12 cellular contexts compared by ENCODE assay signal in genomic region chr4:40564815-40565505, GRCh38.
DNase-seq lines count a peak whose midpoint lies in the region; ATAC-seq and TF ChIP-seq lines count a peak whose summit lies in the region.
"Had no signal": no experiment of that assay in that cellular context is flagged by ENCODE, and none has a peak within 500 bp of the region (broad histone marks: within the 10 kb centered on the region; RNA-seq: fewer than 3 reads in every experiment).

No MANE protein-coding gene starts in this region.

- no peak for DNase-seq in HL-60 (ENCODE audit: low read depth in 1 of 2, low spot score in 1 of 2)
- peak; percentile 58 for DNase-seq in SK-N-MC (ENCODE audit: low read depth, low spot score)
- no peak for DNase-seq in memory B cell (ENCODE audit: low spot score in 2 of 2)
- DNase-seq in activated CD4-positive, CD25-positive, alpha-beta regulatory T cell (lab: John Stamatoyannopoulos, UW) = no peak
- DNase-seq: activated T-cell treated with anti-CD3 and anti-CD28 coated beads, Interleukin-2, amount 50 U/mL, for 72 hours; NCI-H2227 treated with DMSO at 0.1 percent for 48 hours had no signal

- no peaks in the 10 kb centered on the region for H3K9me3 Mint-ChIP-seq in memory B cell
- H3K9me3 Mint-ChIP-seq: activated T-cell treated with anti-CD3 and anti-CD28 coated beads, Interleukin-2, amount 50 U/mL, for 72 hours had no signal

- peak overlapping the region; percentile 33 for H3K27ac Mint-ChIP-seq in memory B cell
- H3K27ac Mint-ChIP-seq: activated T-cell treated with anti-CD3 and anti-CD28 coated beads, Interleukin-2, amount 50 U/mL, for 72 hours had no signal

- peak overlapping the region in 3 of 11 experiments; percentile 22 to 71 (median 65); a peak in 4 of 22 replicates for H3K9ac ChIP-seq in BLaER1 treated with 17β-estradiol and CSF1 and Interleukin-3, amounts not matched to agents 10 nM and 100 nM
- peak overlapping the region; percentile 64 for H3K9ac ChIP-seq in SK-N-MC (ENCODE audit: insufficient read length)

- peak overlapping the region in 6 of 11 experiments; percentile 44 to 93 (median 77); a peak in 11 of 22 replicates for H3K27ac ChIP-seq in BLaER1 treated with 17β-estradiol and CSF1 and Interleukin-3, amounts not matched to agents 10 nM and 100 nM
- H3K27ac ChIP-seq in HL-60 (replicated peaks) (peak overlapping the region; percentile 84), SK-N-MC (peak overlapping the region; percentile 88)
- H3K27ac ChIP-seq: SJCRH30 had no signal

- peak overlapping the region in 6 of 11 experiments; percentile 9 to 94 (median 78); a peak in 10 of 22 replicates for H3K4me2 ChIP-seq in BLaER1 treated with 17β-estradiol and CSF1 and Interleukin-3, amounts not matched to agents 10 nM and 100 nM

- no peaks in the 10 kb centered on the region for H3K36me3 Mint-ChIP-seq in memory B cell

- H3K4me1 ChIP-seq in BLaER1 treated with 17β-estradiol and CSF1 and Interleukin-3, amounts not matched to agents 10 nM and 100 nM = peaks cover 4 to 99% (median 41%) of the 10 kb centered on the region in 10 experiments

- ATAC-seq in memory B cell (ENCODE audit: low read depth) (no peak), HG03159 (IDR thresholded peaks at IDR 0.05; ENCODE audit: unreplicated experiment) (no peak), HG03280 (IDR thresholded peaks at IDR 0.05; ENCODE audit: unreplicated experiment) (no peak), HG03039 (IDR thresholded peaks at IDR 0.05; ENCODE audit: unreplicated experiment) (no peak)
- ATAC-seq: activated T-cell treated with anti-CD3 and anti-CD28 coated beads, Interleukin-2, amount 50 U/mL, for 72 hours had no signal

- peaks cover 0 to 39% (median 0%) of the 10 kb centered on the region in 11 experiments; a peak in 3 of 22 replicates for H3K36me3 ChIP-seq in BLaER1 treated with 17β-estradiol and CSF1 and Interleukin-3, amounts not matched to agents 10 nM and 100 nM
- H3K36me3 ChIP-seq in SK-N-MC (ENCODE audit: insufficient read depth, low read length) = no peaks in the 10 kb centered on the region
- H3K36me3 ChIP-seq: heart left ventricle, SJCRH30 had no signal

- TF ChIP-seq CTCF in HL-60 (IDR thresholded peaks at IDR 0.05; ENCODE audit: insufficient read depth, low read length) = no peak

- H3K27me3 ChIP-seq in BLaER1 treated with 17β-estradiol and CSF1 and Interleukin-3, amounts not matched to agents 10 nM and 100 nM = no peaks in the 10 kb centered on the region
- no peaks in the 10 kb centered on the region for H3K27me3 ChIP-seq in HL-60 (ENCODE audit: insufficient read depth, poor library complexity, severe bottlenecking)
- H3K27me3 ChIP-seq: heart left ventricle, SJCRH30 had no signal

- peaks cover 21% of the 10 kb centered on the region for H3K4me1 Mint-ChIP-seq in memory B cell

- 0 out of 22 replicates have a peak, but pooled peaks cover 0 to 2% (median 0%) of the 10 kb centered on the region in 11 experiments for H3K9me3 ChIP-seq in BLaER1 treated with 17β-estradiol and CSF1 and Interleukin-3, amounts not matched to agents 10 nM and 100 nM (replicated peaks in 1 of 11)
- H3K9me3 ChIP-seq in SK-N-MC (ENCODE audit: low read depth, low read length) = no peaks in the 10 kb centered on the region
- H3K9me3 ChIP-seq: heart left ventricle, SJCRH30 had no signal

- no peaks in the 10 kb centered on the region for H3K27me3 Mint-ChIP-seq in memory B cell

- H3K4me3 ChIP-seq in BLaER1 treated with 17β-estradiol and CSF1 and Interleukin-3, amounts not matched to agents 10 nM and 100 nM = no peak overlapping the region
- H3K4me3 ChIP-seq in HL-60 (replicated peaks; ENCODE audit: insufficient read depth, low read length) = no peak overlapping the region
- H3K4me3 ChIP-seq in SK-N-MC = peak overlapping the region; percentile 30
- H3K4me3 ChIP-seq: heart left ventricle, SJCRH30 had no signal

- no peaks in the 10 kb centered on the region; a peak in 1 of 22 replicates for H4K20me1 ChIP-seq in BLaER1 treated with 17β-estradiol and CSF1 and Interleukin-3, amounts not matched to agents 10 nM and 100 nM

- H3K4me3 Mint-ChIP-seq in memory B cell = no peak overlapping the region
- H3K4me3 Mint-ChIP-seq: activated T-cell treated with anti-CD3 and anti-CD28 coated beads, Interleukin-2, amount 50 U/mL, for 72 hours had no signal
